8 cellular contexts compared by ENCODE assay signal in the genomic region with DNA sequence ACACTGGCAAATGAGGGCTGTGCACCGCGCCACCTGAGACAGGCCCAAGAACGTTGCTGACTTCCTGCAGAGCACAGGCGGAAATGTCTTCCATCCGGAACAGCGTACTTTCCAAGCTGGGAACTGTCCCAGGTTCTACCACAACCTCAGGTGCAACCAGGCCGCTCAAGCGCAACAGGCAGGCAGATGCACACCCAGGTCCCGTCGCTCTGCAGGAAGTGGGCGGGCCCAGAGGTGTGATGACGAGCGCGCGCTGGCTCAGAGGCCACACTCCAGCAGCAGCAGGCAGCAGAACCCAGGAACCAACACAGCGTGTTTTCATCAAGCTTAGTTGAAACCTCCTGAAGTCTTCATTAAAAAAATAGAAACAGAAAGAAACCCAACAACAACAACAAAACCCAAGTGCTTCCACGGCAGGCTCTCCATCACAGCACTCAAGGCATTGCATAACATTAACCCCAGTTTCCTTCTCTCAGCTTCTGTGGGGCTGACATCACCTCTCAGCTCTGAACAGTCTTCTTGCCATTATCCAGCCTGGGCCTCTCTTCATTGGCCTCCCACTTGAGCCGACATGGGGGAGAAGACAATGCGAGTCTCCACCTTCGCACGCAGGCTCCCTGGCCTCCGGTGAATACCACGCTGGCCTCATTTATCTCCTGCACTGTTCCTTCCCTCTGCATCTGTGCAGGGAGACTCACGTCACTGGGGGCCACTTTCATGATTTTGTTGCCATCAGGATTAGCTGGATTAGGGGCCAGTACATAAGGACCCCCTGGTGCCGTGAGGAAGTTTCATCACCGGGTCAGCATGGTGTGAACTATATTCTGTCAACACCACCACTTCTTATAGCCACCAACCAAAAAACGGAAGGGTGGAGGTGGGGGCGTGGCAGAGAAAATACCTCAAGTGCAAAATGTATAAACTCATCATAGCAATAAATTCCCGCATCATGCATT. TPM values are rescaled to one million over a fixed set of nuclear protein-coding genes. Genes with fewer than 3 reads are reported as not detected.
DNase-seq lines count a peak whose midpoint lies in the region; ATAC-seq and TF ChIP-seq lines count a peak whose summit lies in the region.

No MANE protein-coding gene starts in this region.

- DNase-seq in left ventricle myocardium superior (peak; percentile 42), Right ventricle myocardium inferior (ENCODE audit: missing footprints) (no peak), NCI-H774 (lab: John Stamatoyannopoulos, UW) (peak; percentile 75), activated T-cell treated with anti-CD3 and anti-CD28 coated beads for 1 hour (ENCODE audit: low read depth) (peak; percentile 78), glutamatergic neuron (peak; percentile 39), EL (no peak)
- DNase-seq in stimulated activated CD4-positive, alpha-beta T cell treated with anti-CD3 and anti-CD28 coated beads, TNF-alpha, amount 100 ng/mL, for 4 hours (ENCODE audit: low read depth in 3 of 3), result peak; percentile 56 to 70 (median 65)

- intact Hi-C loops in left ventricle myocardium superior (cut with micrococcal nuclease) (no loop called here), Right ventricle myocardium inferior (cut with DNase I) (no loop called here)

- H3K9me3 Mint-ChIP-seq in glutamatergic neuron (ENCODE audit: unreplicated experiment), result peaks cover 3% of the 10 kb centered on the region

- H3K36me3 Mint-ChIP-seq in glutamatergic neuron (ENCODE audit: unreplicated experiment), result no peaks in the 10 kb centered on the region

- H3K4me3 Mint-ChIP-seq in glutamatergic neuron (ENCODE audit: unreplicated experiment), result peak overlapping the region; percentile 76

- peaks cover 73% of the 10 kb centered on the region for H3K4me1 Mint-ChIP-seq in glutamatergic neuron (ENCODE audit: low read depth, unreplicated experiment)

- ATAC-seq in left ventricle myocardium superior, result peak; percentile 13
- ATAC-seq in Right ventricle myocardium inferior, result no peak
- ATAC-seq in HG03108 (IDR thresholded peaks at IDR 0.05; ENCODE audit: unreplicated experiment), result peak; percentile 86

- no peak for TF ChIP-seq CTCF in glutamatergic neuron (IDR thresholded peaks at IDR 0.05; ENCODE audit: partially characterized antibody, unreplicated experiment)

- H3K27ac Mint-ChIP-seq in glutamatergic neuron (ENCODE audit: unreplicated experiment), result peak overlapping the region; percentile 93

- peaks cover 4% of the 10 kb centered on the region for H3K27me3 Mint-ChIP-seq in glutamatergic neuron (ENCODE audit: unreplicated experiment)

RNA-seq across cellular contexts. Expression of a gene that starts 22.1 kb away (rescaled TPM):
- total RNA-seq in left ventricle myocardium superior (10.4 TPM), Right ventricle myocardium inferior (10.4 TPM), glutamatergic neuron (ENCODE audit: unreplicated experiment) (104 TPM)

Comparison
In these comparisons a context has a peak if more than half of its experiments do, and no peak if none do; other contexts are left out.
1. DNase-seq: peak in left ventricle myocardium superior (single experiment), NCI-H774 (single experiment), activated T-cell treated with anti-CD3 and anti-CD28 coated beads for 1 hour (single experiment), glutamatergic neuron (single experiment) and stimulated activated CD4-positive, alpha-beta T cell treated with anti-CD3 and anti-CD28 coated beads, TNF-alpha, amount 100 ng/mL, for 4 hours (3 of 3); none in Right ventricle myocardium inferior (single experiment) and EL (single experiment).